18 cellular contexts compared by ENCODE assay signal in genomic region chr1:202836616-202837403, GRCh38. TPM values are rescaled to one million over a fixed set of nuclear protein-coding genes. Genes with fewer than 3 reads are reported as not detected.
DNase-seq lines count a peak whose midpoint lies in the region; ATAC-seq and TF ChIP-seq lines count a peak whose summit lies in the region.
"Had no signal": no experiment of that assay in that cellular context is flagged by ENCODE, and none has a peak within 500 bp of the region (broad histone marks: within the 10 kb centered on the region; RNA-seq: fewer than 3 reads in every experiment).

No MANE protein-coding gene starts in this region.

- ATAC-seq in activated naive CD8-positive, alpha-beta T cell treated with anti-CD3 and anti-CD28 coated beads, Interleukin-2, amount 10 ng/mL, durations not matched to agents 7 days and 5 days (ENCODE audit: low read depth), result no peak
- no peak for ATAC-seq in activated naive CD8-positive, alpha-beta T cell treated with anti-CD3 and anti-CD28 coated beads, Interleukin-2, amount 50 U/mL, for 24 hours
- ATAC-seq in upper lobe of left lung (ENCODE audit: low FRiP score in 2 of 2) (peak; percentile 38 to 66), GM21825 (IDR thresholded peaks at IDR 0.05; ENCODE audit: unreplicated experiment) (no peak)
- ATAC-seq: activated T-cell treated with anti-CD3 and anti-CD28 coated beads, Interleukin-2, amount 50 U/mL, for 4 hours had no signal

- H3K27ac Mint-ChIP-seq in activated naive CD8-positive, alpha-beta T cell treated with anti-CD3 and anti-CD28 coated beads, Interleukin-2, amount 10 ng/mL, durations not matched to agents 7 days and 5 days, result peak overlapping the region; percentile 51
- no peak overlapping the region for H3K27ac Mint-ChIP-seq in activated naive CD8-positive, alpha-beta T cell treated with anti-CD3 and anti-CD28 coated beads, Interleukin-2, amount 50 U/mL, for 24 hours

- H3K9me3 ChIP-seq in esophagus squamous epithelium (no peaks in the 10 kb centered on the region), upper lobe of left lung (no peaks in the 10 kb centered on the region)
- H3K9me3 ChIP-seq: transverse colon had no signal

- H3K4me1 ChIP-seq in esophagus squamous epithelium (peaks cover 34 to 49% (median 34%) of the 10 kb centered on the region in 3 donors), upper lobe of left lung (no peaks in the 10 kb centered on the region)

- TF ChIP-seq EP300 in upper lobe of left lung (IDR thresholded peaks at IDR 0.05), result no peak

- H3K4me1 Mint-ChIP-seq in activated naive CD8-positive, alpha-beta T cell treated with anti-CD3 and anti-CD28 coated beads, Interleukin-2, amount 10 ng/mL, durations not matched to agents 7 days and 5 days, result peaks cover 49% of the 10 kb centered on the region
- peaks cover 33% of the 10 kb centered on the region for H3K4me1 Mint-ChIP-seq in activated naive CD8-positive, alpha-beta T cell treated with anti-CD3 and anti-CD28 coated beads, Interleukin-2, amount 50 U/mL, for 24 hours

- H3K36me3 Mint-ChIP-seq in activated naive CD8-positive, alpha-beta T cell treated with anti-CD3 and anti-CD28 coated beads, Interleukin-2, amount 10 ng/mL, durations not matched to agents 7 days and 5 days, result no peaks in the 10 kb centered on the region
- H3K36me3 Mint-ChIP-seq in activated naive CD8-positive, alpha-beta T cell treated with anti-CD3 and anti-CD28 coated beads, Interleukin-2, amount 50 U/mL, for 24 hours (ENCODE audit: low read depth), result no peaks in the 10 kb centered on the region

- TF ChIP-seq POLR2A in esophagus squamous epithelium (IDR thresholded peaks at IDR 0.05) (no peak), upper lobe of left lung (IDR thresholded peaks at IDR 0.05) (no peak)

- DNase-seq in activated naive CD8-positive, alpha-beta T cell treated with anti-CD3 and anti-CD28 coated beads, Interleukin-2, amount 10 ng/mL, durations not matched to agents 7 days and 5 days, result no peak
- DNase-seq in activated naive CD8-positive, alpha-beta T cell treated with anti-CD3 and anti-CD28 coated beads, Interleukin-2, amount 50 U/mL, for 24 hours, result no peak
- peak; percentile 90 for DNase-seq in RWPE1 (ENCODE audit: low spot score)
- no peak for DNase-seq in esophagus squamous epithelium (lab: John Stamatoyannopoulos, UW)
- peak in 1 of 2 donors; percentile 44 for DNase-seq in upper lobe of left lung
- DNase-seq in EL, result no peak
- DNase-seq in DMS153 treated with DMSO at 0.1 percent for 48 hours (lab: John Stamatoyannopoulos, UW; ENCODE audit: unreplicated experiment), result no peak
- DNase-seq: activated T-cell treated with anti-CD3 and anti-CD28 coated beads, Interleukin-2, amount 50 U/mL, for 4 hours; DND-41; dorsolateral prefrontal cortex; midbrain; NCI-H2029 treated with DMSO at 0.1 percent for 48 hours; NCI-H748 treated with DMSO at 0.1 percent for 48 hours; stimulated activated CD4-positive, alpha-beta T cell treated with anti-CD3 and anti-CD28 coated beads, Interleukin-15, amount 100 ng/mL, for 24 hours; transverse colon had no signal

- H3K27ac ChIP-seq in RWPE1 (no peak overlapping the region), esophagus squamous epithelium (peak overlapping the region; percentile 65 to 72 (median 68)), upper lobe of left lung (no peak overlapping the region)
- H3K27ac ChIP-seq: dorsolateral prefrontal cortex, SK-N-MC, transverse colon had no signal

- H3K9me3 Mint-ChIP-seq in activated naive CD8-positive, alpha-beta T cell treated with anti-CD3 and anti-CD28 coated beads, Interleukin-2, amount 10 ng/mL, durations not matched to agents 7 days and 5 days, result no peaks in the 10 kb centered on the region
- H3K9me3 Mint-ChIP-seq in activated naive CD8-positive, alpha-beta T cell treated with anti-CD3 and anti-CD28 coated beads, Interleukin-2, amount 50 U/mL, for 24 hours, result no peaks in the 10 kb centered on the region
- H3K9me3 Mint-ChIP-seq: activated T-cell treated with anti-CD3 and anti-CD28 coated beads, Interleukin-2, amount 50 U/mL, for 4 hours had no signal

- 64 to 65% methylated on average over 5 of the region's 5 CpGs for WGBS in esophagus squamous epithelium, 2 donors
- WGBS in upper lobe of left lung, 2 donors, result 55 to 72% methylated on average over 5 of the region's 5 CpGs

- H3K36me3 ChIP-seq in esophagus squamous epithelium (no peaks in the 10 kb centered on the region), upper lobe of left lung (no peaks in the 10 kb centered on the region)
- H3K36me3 ChIP-seq: transverse colon had no signal

- H3K4me3 ChIP-seq in esophagus squamous epithelium, result no peak overlapping the region
- no peak overlapping the region for H3K4me3 ChIP-seq in upper lobe of left lung
- H3K4me3 ChIP-seq: dorsolateral prefrontal cortex, SK-N-MC, transverse colon had no signal

- H3K27me3 Mint-ChIP-seq in activated naive CD8-positive, alpha-beta T cell treated with anti-CD3 and anti-CD28 coated beads, Interleukin-2, amount 10 ng/mL, durations not matched to agents 7 days and 5 days, result peaks cover 2% of the 10 kb centered on the region
- peaks cover 8% of the 10 kb centered on the region for H3K27me3 Mint-ChIP-seq in activated naive CD8-positive, alpha-beta T cell treated with anti-CD3 and anti-CD28 coated beads, Interleukin-2, amount 50 U/mL, for 24 hours

- no peak for TF ChIP-seq CTCF in RWPE1 (conservative IDR thresholded peaks at IDR 0.05; ENCODE audit: low read depth)
- TF ChIP-seq CTCF in esophagus squamous epithelium (IDR thresholded peaks at IDR 0.05), result peak in 1 of 6 experiments; percentile 38
- no peak for TF ChIP-seq CTCF in upper lobe of left lung (IDR thresholded peaks at IDR 0.05)

- intact Hi-C loops in esophagus squamous epithelium (cut with DNase I), result no loop called here

- H3K4me3 Mint-ChIP-seq in activated naive CD8-positive, alpha-beta T cell treated with anti-CD3 and anti-CD28 coated beads, Interleukin-2, amount 10 ng/mL, durations not matched to agents 7 days and 5 days, result peak overlapping the region; percentile 50
- no peak overlapping the region for H3K4me3 Mint-ChIP-seq in activated naive CD8-positive, alpha-beta T cell treated with anti-CD3 and anti-CD28 coated beads, Interleukin-2, amount 50 U/mL, for 24 hours

- CTCF ChIA-PET in RWPE1 (lab: Yijun Ruan, JAX), result interaction anchor here (0.6 to 1.2 kb wide), 3 partner anchors 24 to 134 kb away, joined by 3 read pairs; no protein-coding TSS in a partner anchor

- POLR2A ChIA-PET in activated naive CD8-positive, alpha-beta T cell treated with anti-CD3 and anti-CD28 coated beads, Interleukin-2, amount 10 ng/mL, durations not matched to agents 7 days and 5 days (lab: Charles Lee), result interaction anchor here (1.0 to 2.4 kb wide), 4 partner anchors 9 to 52 kb away, joined by 3 to 17 read pairs (median 6); partner anchors contain the start of genes KDM5B, PCAT6 and RABIF
- POLR2A ChIA-PET in RWPE1 (lab: Yijun Ruan, JAX; ENCODE audit: low non-redundant PET), result interaction anchor here (0.8 kb wide), 1 partner anchor 24 kb away, joined by 4 read pairs; no protein-coding TSS in a partner anchor

- no peaks in the 10 kb centered on the region for H3K27me3 ChIP-seq in esophagus squamous epithelium
- H3K27me3 ChIP-seq in upper lobe of left lung, result no peaks in the 10 kb centered on the region
- H3K27me3 ChIP-seq: dorsolateral prefrontal cortex, transverse colon had no signal

RNA-seq across cellular contexts. Expression of gene PCAT6, which starts 26.1 kb away (rescaled TPM):
- total RNA-seq in activated naive CD8-positive, alpha-beta T cell treated with anti-CD3 and anti-CD28 coated beads, Interleukin-2, amount 10 ng/mL, durations not matched to agents 7 days and 5 days, result under 1 TPM in 1 of 2 experiments, not detected in 1; 0.61 TPM
- total RNA-seq in esophagus squamous epithelium (1 to 10 TPM in 2 of 4 donors, under 1 TPM in 2; 0.57 to 1.2 (median 1.1) TPM), upper lobe of left lung (1 to 10 TPM in 3 of 6 donors, under 1 TPM in 1, not detected in 2; 0.86 to 3.8 (median 1.6) TPM)
- total RNA-seq: fibroblast of villous mesenchyme, transverse colon had no signal

RNA-seq across cellular contexts. Expression of gene KDM5B, which starts 28.6 kb away (rescaled TPM):
- 10 to 100 TPM; 45.2 to 55.5 TPM for total RNA-seq in activated naive CD8-positive, alpha-beta T cell treated with anti-CD3 and anti-CD28 coated beads, Interleukin-2, amount 10 ng/mL, durations not matched to agents 7 days and 5 days
- total RNA-seq in esophagus squamous epithelium (10 to 100 TPM; 41.2 to 88.9 (median 60.3) TPM), upper lobe of left lung (100 to 1,000 TPM in 1 of 6 donors, 10 to 100 TPM in 5; 42.2 to 102 (median 51.6) TPM)

RNA-seq across cellular contexts. Expression of gene RABIF, which starts 52.1 kb away (rescaled TPM):
- 10 to 100 TPM; 12.7 to 13.1 TPM for total RNA-seq in activated naive CD8-positive, alpha-beta T cell treated with anti-CD3 and anti-CD28 coated beads, Interleukin-2, amount 10 ng/mL, durations not matched to agents 7 days and 5 days
- total RNA-seq in esophagus squamous epithelium, result 10 to 100 TPM in 2 of 4 donors, 1 to 10 TPM in 2; 4.9 to 10.4 (median 8.0) TPM
- total RNA-seq in upper lobe of left lung, result 10 to 100 TPM in 2 of 6 donors, 1 to 10 TPM in 4; 2.0 to 11.7 (median 7.9) TPM

Comparison
In these comparisons a context has a peak if more than half of its experiments do, and no peak if none do; other contexts are left out.
1. ATAC-seq: peak in upper lobe of left lung (2 of 2); none in activated naive CD8-positive, alpha-beta T cell treated with anti-CD3 and anti-CD28 coated beads, Interleukin-2, amount 10 ng/mL, durations not matched to agents 7 days and 5 days (single experiment), activated naive CD8-positive, alpha-beta T cell treated with anti-CD3 and anti-CD28 coated beads, Interleukin-2, amount 50 U/mL, for 24 hours (single experiment) and GM21825 (single experiment).
2. H3K27ac ChIP-seq: peak in esophagus squamous epithelium (4 of 4); none in RWPE1 (single experiment) and upper lobe of left lung (0 of 4).